ENCODE assay signal across 10 cellular contexts in genomic region chr5:94830520-94830919, GRCh38.
DNase-seq lines count a peak whose midpoint lies in the region; ATAC-seq, FAIRE-seq and TF ChIP-seq lines count a peak whose summit lies in the region.
"Had no signal": no experiment of that assay in that cellular context is flagged by ENCODE, and none has a peak within 500 bp of the region (broad histone marks: within the 10 kb centered on the region; RNA-seq: fewer than 3 reads in every experiment).

No MANE protein-coding gene starts in this region.

- H3K9me3 ChIP-seq in A673 (ENCODE audit: low read depth, low read length, poor library complexity, severe bottlenecking): no peaks in the 10 kb centered on the region
- H3K9me3 ChIP-seq in pancreas: no peaks in the 10 kb centered on the region

- H3K36me3 ChIP-seq in A673 (ENCODE audit: insufficient read depth, low read length, poor library complexity, severe bottlenecking) (no peaks in the 10 kb centered on the region), pancreas (no peaks in the 10 kb centered on the region)

- no peaks in the 10 kb centered on the region for H3K9me3 Mint-ChIP-seq in T-cell
- no peaks in the 10 kb centered on the region for H3K9me3 Mint-ChIP-seq in activated CD4-positive, alpha-beta T cell treated with anti-CD3 and anti-CD28 coated beads, Interleukin-2, amount 10 ng/mL, durations not matched to agents 24 days and 14 days

- 26 to 33% methylated on average over 2 of the region's 2 CpGs for WGBS in pancreas, 2 donors

- FAIRE-seq in pancreas (lab: Jason Lieb, UNC): no peak

- no peak overlapping the region for H3K27ac Mint-ChIP-seq in T-cell
- no peak overlapping the region for H3K27ac Mint-ChIP-seq in activated CD4-positive, alpha-beta T cell treated with anti-CD3 and anti-CD28 coated beads, Interleukin-2, amount 10 ng/mL, durations not matched to agents 24 days and 14 days
- H3K27ac Mint-ChIP-seq: activated naive CD8-positive, alpha-beta T cell had no signal

- no TSS peak for BruUV-seq in A673 (replicated peaks; lab: Mats Ljungman, UMichigan)

- intact Hi-C loops in A673 (cut with micrococcal nuclease; ENCODE audit: unreplicated experiment) (loop anchor here (2.0 kb wide), 1 partner anchor 78 kb away; no protein-coding TSS in a partner anchor), pancreas (cut with DNase I) (no loop called here)
- intact Hi-C loops in activated CD4-positive, alpha-beta T cell treated with anti-CD3 and anti-CD28 coated beads, Interleukin-2, amount 10 ng/mL, durations not matched to agents 24 days and 14 days (cut with micrococcal nuclease): no loop called here

- H3K27me3 Mint-ChIP-seq in T-cell: peaks cover 0 to 12% of the 10 kb centered on the region in 2 donors
- H3K27me3 Mint-ChIP-seq in activated CD4-positive, alpha-beta T cell treated with anti-CD3 and anti-CD28 coated beads, Interleukin-2, amount 10 ng/mL, durations not matched to agents 24 days and 14 days: peaks cover 27% of the 10 kb centered on the region

- ATAC-seq in GM18502 (IDR thresholded peaks at IDR 0.05; ENCODE audit: poor library complexity, unreplicated experiment) (peak; percentile 86), pancreas (no peak), T-cell (replicated peaks in 1 of 4) (no peak), HG03457 (IDR thresholded peaks at IDR 0.05; ENCODE audit: unreplicated experiment) (no peak)

- H3K4me3 Mint-ChIP-seq in T-cell: no peak overlapping the region
- H3K4me3 Mint-ChIP-seq in activated CD4-positive, alpha-beta T cell treated with anti-CD3 and anti-CD28 coated beads, Interleukin-2, amount 10 ng/mL, durations not matched to agents 24 days and 14 days: no peak overlapping the region
- H3K4me3 Mint-ChIP-seq: activated naive CD8-positive, alpha-beta T cell had no signal

- H3K27me3 ChIP-seq in A673 (replicated peaks; ENCODE audit: insufficient read depth, low read depth, low read length, poor library complexity): no peaks in the 10 kb centered on the region
- no peaks in the 10 kb centered on the region for H3K27me3 ChIP-seq in pancreas

- POLR2A ChIA-PET in A673 (lab: Charles Lee; ENCODE audit: low non-redundant PET) (no interaction called here), T-cell (lab: Charles Lee) (no interaction called here)

- no peak overlapping the region for H3K4me3 ChIP-seq in A673 (ENCODE audit: low read depth, low read length, poor library complexity, severe bottlenecking)
- no peak overlapping the region for H3K4me3 ChIP-seq in epithelial cell of esophagus (ENCODE audit: low read length)
- no peak overlapping the region for H3K4me3 ChIP-seq in pancreas

- H3K27ac ChIP-seq in A673 (ENCODE audit: low read depth, low read length, poor library complexity, severe bottlenecking) (no peak overlapping the region), pancreas (no peak overlapping the region)

- no peaks in the 10 kb centered on the region for H3K4me1 Mint-ChIP-seq in T-cell
- H3K4me1 Mint-ChIP-seq in activated CD4-positive, alpha-beta T cell treated with anti-CD3 and anti-CD28 coated beads, Interleukin-2, amount 10 ng/mL, durations not matched to agents 24 days and 14 days: no peaks in the 10 kb centered on the region

- TF ChIP-seq CTCF in A673 (conservative IDR thresholded peaks at IDR 0.05; ENCODE audit: low read depth, low read length) (peak; percentile 70), epithelial cell of esophagus (IDR thresholded peaks at IDR 0.05; ENCODE audit: insufficient read depth, low read depth, low read length, missing control alignments) (peak; percentile 55), pancreas (IDR thresholded peaks at IDR 0.05) (no peak)

- H3K36me3 Mint-ChIP-seq in T-cell: no peaks in the 10 kb centered on the region
- no peaks in the 10 kb centered on the region for H3K36me3 Mint-ChIP-seq in activated CD4-positive, alpha-beta T cell treated with anti-CD3 and anti-CD28 coated beads, Interleukin-2, amount 10 ng/mL, durations not matched to agents 24 days and 14 days (ENCODE audit: low read depth)
- H3K36me3 Mint-ChIP-seq: activated naive CD8-positive, alpha-beta T cell had no signal

- H3K4me1 ChIP-seq in A673 (ENCODE audit: insufficient read depth, low read length, poor library complexity, severe bottlenecking) (no peaks in the 10 kb centered on the region), pancreas (no peaks in the 10 kb centered on the region)

- CTCF ChIA-PET in A673 (lab: Charles Lee): no interaction called here
- CTCF ChIA-PET in T-cell (lab: Charles Lee): no interaction called here

- DNase-seq in A673 (ENCODE audit: low spot score) (peak; percentile 44), Kasumi-1 (lab: John Stamatoyannopoulos, UW) (peak; percentile 29 to 42), epithelial cell of esophagus (ENCODE audit: low read depth) (peak; percentile 41), pancreas (no peak), T-cell (no peak)
- DNase-seq in activated CD4-positive, alpha-beta T cell treated with anti-CD3 and anti-CD28 coated beads, Interleukin-2, amount 10 ng/mL, durations not matched to agents 24 days and 14 days: no peak
- DNase-seq: SHP77 had no signal

Comparison
In these comparisons a context has a peak if more than half of its experiments do, and no peak if none do; other contexts are left out.
1. DNase-seq: peak in A673 (single experiment), Kasumi-1 (2 of 2) and epithelial cell of esophagus (single experiment); none in pancreas (0 of 6), T-cell (0 of 34) and activated CD4-positive, alpha-beta T cell treated with anti-CD3 and anti-CD28 coated beads, Interleukin-2, amount 10 ng/mL, durations not matched to agents 24 days and 14 days (single experiment).
2. CTCF ChIP-seq: peak in A673 (single experiment) and epithelial cell of esophagus (single experiment); none in pancreas (0 of 4).